In genomic region chr4:103169750-103170149, GRCh38 we compare ENCODE assay signal across 4 cellular contexts. TPM values are rescaled to one million over a fixed set of nuclear protein-coding genes. Genes with fewer than 3 reads are reported as not detected.
DNase-seq lines count a peak whose midpoint lies in the region; ATAC-seq, FAIRE-seq and TF ChIP-seq lines count a peak whose summit lies in the region.
"Not testable (repeated sequence)": the region's sequence is repeated elsewhere in the genome, so short reads cannot be mapped to it uniquely, and the experiment has no call there.

No MANE protein-coding gene starts in this region.

- peaks cover 0 to 59% of the 10 kb centered on the region in 2 experiments; a peak in 2 of 3 replicates for H3K36me3 ChIP-seq in HEK293 (ENCODE audit: control insufficient read depth in 2 of 2, insufficient read depth in 1 of 2, low read length in 2 of 2)
- H3K36me3 ChIP-seq in K562 (ENCODE audit: control insufficient read depth, insufficient read depth, low read length), result peaks cover 66% of the 10 kb centered on the region

- not testable (repeated sequence) for ATAC-seq in activated CD4-positive, alpha-beta T cell treated with anti-CD3 and anti-CD28 coated beads for 36 hours; K562

- CTCF ChIA-PET in Calu3 (lab: Charles Lee); activated CD4-positive, alpha-beta T cell treated with anti-CD3 and anti-CD28 coated beads for 36 hours (lab: Charles Lee); K562 (lab: Yijun Ruan, JAX; ENCODE audit: low intra/inter-chr PET ratio): not testable (repeated sequence)
- CTCF ChIA-PET in HEK293 (lab: Yijun Ruan, JAX), result interaction anchor here (0.7 kb wide), 1 partner anchor 594 kb away, joined by 3 read pairs; no protein-coding TSS in a partner anchor

- BruUV-seq in Calu3 (replicated peaks; lab: Mats Ljungman, UMichigan); K562 (replicated peaks; lab: Mats Ljungman, UMichigan): not testable (repeated sequence)

- not testable (repeated sequence) for H3K4me2 ChIP-seq in K562 (ENCODE audit: insufficient read depth, low read length)

- POLR2A ChIA-PET in HEK293 (lab: Yijun Ruan, JAX); activated CD4-positive, alpha-beta T cell treated with anti-CD3 and anti-CD28 coated beads for 36 hours (lab: Charles Lee); K562 (lab: Yijun Ruan, JAX): not testable (repeated sequence)

- intact Hi-C loops in Calu3 (cut with micrococcal nuclease; ENCODE audit: unreplicated experiment); activated CD4-positive, alpha-beta T cell treated with anti-CD3 and anti-CD28 coated beads for 36 hours (cut with DNase I, micrococcal nuclease); K562 (cut with micrococcal nuclease): not testable (repeated sequence)

- not testable (repeated sequence) for TF ChIP-seq POLR2A in K562 (conservative IDR thresholded peaks at IDR 0.05)

- H3K9me3 ChIP-seq in HEK293 (ENCODE audit: control insufficient read depth, insufficient read depth, low read depth, low read length); K562 (replicated peaks; ENCODE audit: control insufficient read depth, insufficient read depth, low read depth, low read length): not testable (repeated sequence)

- H3K27ac ChIP-seq in HEK293 (ENCODE audit: extremely low read depth, low read depth, low read length); K562 (ENCODE audit: extremely low read depth, low read depth, low read length): not testable (repeated sequence)

- H4K20me1 ChIP-seq in K562 (replicated peaks; ENCODE audit: control insufficient read depth, insufficient read depth, low read length), result not testable (repeated sequence)

- H2AFZ ChIP-seq in K562 (ENCODE audit: low read depth, low read length), result not testable (repeated sequence)

- H3K36me3 Mint-ChIP-seq in Calu3 (ENCODE audit: insufficient read depth, unreplicated experiment), result not testable (repeated sequence)
- H3K36me3 Mint-ChIP-seq in activated CD4-positive, alpha-beta T cell treated with anti-CD3 and anti-CD28 coated beads for 36 hours (ENCODE audit: low read depth), result peaks cover 41% of the 10 kb centered on the region

- FAIRE-seq in K562 (lab: Jason Lieb, UNC), result not testable (repeated sequence)

- H3K9ac ChIP-seq in K562 (ENCODE audit: insufficient read depth in 1 of 2, low read depth in 2 of 2, low read length in 2 of 2), result not testable (repeated sequence)

- not testable (repeated sequence) for TF ChIP-seq EP300 in K562 (IDR thresholded peaks at IDR 0.05; ENCODE audit: low read length)

- WGBS in K562 (ENCODE audit: insufficient coverage, low coverage, missing lambda C conversion rate), result 95% methylated on average over 2 of the region's 2 CpGs

- H3K4me3 Mint-ChIP-seq in Calu3 (ENCODE audit: low read depth, unreplicated experiment), result not testable (repeated sequence)
- peak overlapping the region; percentile 9 for H3K4me3 Mint-ChIP-seq in activated CD4-positive, alpha-beta T cell treated with anti-CD3 and anti-CD28 coated beads for 36 hours

- H3K9me1 ChIP-seq in K562 (ENCODE audit: control insufficient read depth, insufficient read depth, low read length), result not testable (repeated sequence)

- in situ Hi-C loops in K562 (cut with MboI), result not testable (repeated sequence)

- not testable (repeated sequence) for DNase-seq in Calu3; activated CD4-positive, alpha-beta T cell treated with anti-CD3 and anti-CD28 coated beads for 36 hours; K562 (ENCODE audit: extremely low read depth in 1 of 4, low spot score in 3 of 4)

- H3K27me3 ChIP-seq in K562 (ENCODE audit: control insufficient read depth in 2 of 2, insufficient read depth in 2 of 2, low read length in 2 of 2), result not testable (repeated sequence)

- TF ChIP-seq CTCF in Calu3 (IDR thresholded peaks at IDR 0.05; ENCODE audit: unreplicated experiment); HEK293 (tag by site-specific recombination; IDR thresholded peaks at IDR 0.05); K562 (IDR thresholded peaks at IDR 0.05 in 2 of 3, conservative IDR thresholded peaks at IDR 0.05 in 1 of 3; ENCODE audit: insufficient read depth in 2 of 3, low read depth in 1 of 3, low read length in 3 of 3): not testable (repeated sequence)

- not testable (repeated sequence) for H3K4me1 ChIP-seq in HEK293 (ENCODE audit: control insufficient read depth, insufficient read depth, low read length); K562 (replicated peaks in 1 of 2; ENCODE audit: control insufficient read depth in 2 of 2, insufficient read depth in 2 of 2, low read length in 2 of 2)

- not testable (repeated sequence) for H3K79me2 ChIP-seq in K562 (ENCODE audit: control insufficient read depth, insufficient read depth, low read length)

- H3K27ac Mint-ChIP-seq in Calu3 (ENCODE audit: unreplicated experiment), result peak overlapping the region; percentile 14
- H3K27ac Mint-ChIP-seq in activated CD4-positive, alpha-beta T cell treated with anti-CD3 and anti-CD28 coated beads for 36 hours, result not testable (repeated sequence)

- H3K4me3 ChIP-seq in HEK293 (ENCODE audit: low read depth, low read length); K562: not testable (repeated sequence)

- not testable (repeated sequence) for TF ChIP-seq RAD21 in K562 (CRISPR knock-in tag; conservative IDR thresholded peaks at IDR 0.05 in 1 of 2, IDR thresholded peaks at IDR 0.05 in 1 of 2)

- H3K4me1 Mint-ChIP-seq in Calu3 (ENCODE audit: low read depth, unreplicated experiment); activated CD4-positive, alpha-beta T cell treated with anti-CD3 and anti-CD28 coated beads for 36 hours: not testable (repeated sequence)

- not testable (repeated sequence) for H3K27me3 Mint-ChIP-seq in Calu3 (ENCODE audit: unreplicated experiment); activated CD4-positive, alpha-beta T cell treated with anti-CD3 and anti-CD28 coated beads for 36 hours

- H3K9me3 Mint-ChIP-seq in Calu3 (ENCODE audit: low read depth, unreplicated experiment), result not testable (repeated sequence)
- H3K9me3 Mint-ChIP-seq in activated CD4-positive, alpha-beta T cell treated with anti-CD3 and anti-CD28 coated beads for 36 hours (ENCODE audit: low read depth), result peaks cover 16% of the 10 kb centered on the region

TF ChIP-seq in HEK293, 187 proteins besides CTCF, POLR2A, EP300 and RAD21:
- peak; percentile 87 for TF ChIP-seq ZNF146 (tag by site-specific recombination; IDR thresholded peaks at IDR 0.05)

TF ChIP-seq in K562, 482 proteins besides CTCF, POLR2A, EP300 and RAD21:
- TF ChIP-seq ZNF146 (CRISPR knock-in tag; IDR thresholded peaks at IDR 0.05; ENCODE audit: unreplicated experiment), result peak; percentile 78

RNA-seq across cellular contexts. Expression of gene CENPE, which starts 28.4 kb away (rescaled TPM):
- 17.9 and 23.5 TPM in 2 replicates for total RNA-seq in Calu3 (2022)
- 10 to 100 TPM; 42.4 to 54.0 TPM for total RNA-seq in activated CD4-positive, alpha-beta T cell treated with anti-CD3 and anti-CD28 coated beads for 36 hours
- total RNA-seq in K562 (2011; cell fraction: chromatin; rRNA removed; ENCODE audit: low replicate concordance), result 23.9 and 124 TPM in 2 replicates
- 7.5 and 10.0 TPM in 2 replicates for total RNA-seq in K562 (2011; cell fraction: nucleolus; rRNA removed)
- total RNA-seq in K562 (2011; cell fraction: nucleoplasm; rRNA removed), result 32.5 and 49.3 TPM in 2 replicates
- total RNA-seq in K562 (2014; rRNA removed), result 25.7 and 27.4 TPM in 2 replicates
- 53.2 and 63.2 TPM in 2 replicates for total RNA-seq in K562 (2014; rRNA removed; fragmentation: Illumina TruSeq; extraction: Trizol)
- total RNA-seq in K562 (2015; rRNA removed; fragmentation: Illumina TruSeq; extraction: Trizol), result 43.8 and 50.5 TPM in 2 replicates
- 36.7 and 38.8 TPM in 2 replicates for total RNA-seq in K562 (2021)
- 15.8 and 21.7 TPM in 2 replicates for polyA plus RNA-seq in K562 (2011; rRNA removed)
- polyA plus RNA-seq in K562 (2011; cell fraction: cytosol; rRNA removed), result 1.1 and 2.9 TPM in 2 replicates
- polyA plus RNA-seq in K562 (2011; cell fraction: nucleus; rRNA removed), result 9.8 and 17.8 TPM in 2 replicates
- 15.9 and 22.1 TPM in 2 replicates for polyA plus RNA-seq in K562 (2012)
- 27.2 and 33.6 TPM in 2 replicates for polyA plus RNA-seq in K562 (2014; fragmentation: Illumina TruSeq; extraction: Trizol)
- 10 to 100 TPM in 1 of 2 experiments, 1 to 10 TPM in 1; 9.9 to 16.7 TPM for polyA plus RNA-seq in K562 (2014; fragmentation: Nextera tagmentation; extraction: Ambion mirVana)
- polyA plus RNA-seq in K562 (2014; rRNA removed), result 21.6 and 25.3 TPM in 2 replicates
- polyA minus RNA-seq in K562 (2011; rRNA and poly(A)+ RNA removed), result 58.4 and 78.6 TPM in 2 replicates
- polyA minus RNA-seq in K562 (2011; cell fraction: cytosol; rRNA and poly(A)+ RNA removed), result 9.4 and 11.5 TPM in 2 replicates
- 40.3 and 62.6 TPM in 2 replicates for polyA minus RNA-seq in K562 (2011; cell fraction: nucleus; rRNA and poly(A)+ RNA removed)
